Comparison of ENCODE assay signal across 9 cellular contexts in genomic region chr4:153488006-153488718, GRCh38. TPM values are rescaled to one million over a fixed set of nuclear protein-coding genes. Genes with fewer than 3 reads are reported as not detected.
DNase-seq lines count a peak whose midpoint lies in the region; ATAC-seq lines count a peak whose summit lies in the region.
"Had no signal": no experiment of that assay in that cellular context is flagged by ENCODE, and none has a peak within 500 bp of the region (broad histone marks: within the 10 kb centered on the region; RNA-seq: fewer than 3 reads in every experiment).

No MANE protein-coding gene starts in this region.

- H3K4me3 ChIP-seq in mucosa of rectum (ENCODE audit: low read length in 2 of 2) = peak overlapping the region; percentile 33 to 58
- H3K4me3 ChIP-seq: cardiac muscle cell had no signal

- H3K4me1 ChIP-seq in mucosa of rectum (ENCODE audit: control insufficient read depth in 2 of 2, insufficient read depth in 2 of 2, low read length in 2 of 2) = peaks cover 19 to 24% of the 10 kb centered on the region in 2 donors

- H3K36me3 ChIP-seq in mucosa of rectum (ENCODE audit: control insufficient read depth in 2 of 2, insufficient read depth in 2 of 2, low read length in 2 of 2) = no peaks in the 10 kb centered on the region
- H3K36me3 ChIP-seq: cardiac muscle cell had no signal

- ATAC-seq in GM18867 (IDR thresholded peaks at IDR 0.05; ENCODE audit: unreplicated experiment) = peak; percentile 57
- peak; percentile 64 for ATAC-seq in HG02943 (IDR thresholded peaks at IDR 0.05; ENCODE audit: low read depth, unreplicated experiment)

- H3K27ac ChIP-seq in mucosa of rectum (ENCODE audit: low read depth in 2 of 2, low read length in 2 of 2) (peak overlapping the region; percentile 55 to 78), temporal lobe (ENCODE audit: low read depth, low read length) (peak overlapping the region; percentile 11)
- H3K27ac ChIP-seq: cardiac muscle cell had no signal

- DNase-seq in T follicular helper cell (ENCODE audit: low read depth) = peak; percentile 73
- DNase-seq in astrocyte of the hippocampus (ENCODE audit: low read depth, low spot score) = peak; percentile 75
- DNase-seq in NCI-H146 treated with DMSO at 0.1 percent for 48 hours (lab: John Stamatoyannopoulos, UW; ENCODE audit: unreplicated experiment) = no peak
- DNase-seq in EL = no peak

- H3K9me3 ChIP-seq in mucosa of rectum (ENCODE audit: control insufficient read depth in 2 of 2, low read length in 2 of 2) = no peaks in the 10 kb centered on the region

- H3K27me3 ChIP-seq in mucosa of rectum (ENCODE audit: control insufficient read depth in 2 of 2, insufficient read depth in 2 of 2, low read length in 2 of 2) = no peaks in the 10 kb centered on the region
- H3K27me3 ChIP-seq: cardiac muscle cell had no signal

- H3K9ac ChIP-seq in mucosa of rectum (ENCODE audit: low read depth in 1 of 2, low read length in 2 of 2) = peak overlapping the region; percentile 36 to 43

RNA-seq across cellular contexts. Expression of gene TMEM131L, which starts 22.0 kb away (rescaled TPM):
- 53.6 TPM for total RNA-seq in temporal lobe

Comparison
In these comparisons a context has a peak if more than half of its experiments do, and no peak if none do; other contexts are left out.
1. DNase-seq: peak in T follicular helper cell (single experiment) and astrocyte of the hippocampus (single experiment); none in NCI-H146 treated with DMSO at 0.1 percent for 48 hours (single experiment) and EL (single experiment).